9 cellular contexts compared by ENCODE assay signal in the genomic region with DNA sequence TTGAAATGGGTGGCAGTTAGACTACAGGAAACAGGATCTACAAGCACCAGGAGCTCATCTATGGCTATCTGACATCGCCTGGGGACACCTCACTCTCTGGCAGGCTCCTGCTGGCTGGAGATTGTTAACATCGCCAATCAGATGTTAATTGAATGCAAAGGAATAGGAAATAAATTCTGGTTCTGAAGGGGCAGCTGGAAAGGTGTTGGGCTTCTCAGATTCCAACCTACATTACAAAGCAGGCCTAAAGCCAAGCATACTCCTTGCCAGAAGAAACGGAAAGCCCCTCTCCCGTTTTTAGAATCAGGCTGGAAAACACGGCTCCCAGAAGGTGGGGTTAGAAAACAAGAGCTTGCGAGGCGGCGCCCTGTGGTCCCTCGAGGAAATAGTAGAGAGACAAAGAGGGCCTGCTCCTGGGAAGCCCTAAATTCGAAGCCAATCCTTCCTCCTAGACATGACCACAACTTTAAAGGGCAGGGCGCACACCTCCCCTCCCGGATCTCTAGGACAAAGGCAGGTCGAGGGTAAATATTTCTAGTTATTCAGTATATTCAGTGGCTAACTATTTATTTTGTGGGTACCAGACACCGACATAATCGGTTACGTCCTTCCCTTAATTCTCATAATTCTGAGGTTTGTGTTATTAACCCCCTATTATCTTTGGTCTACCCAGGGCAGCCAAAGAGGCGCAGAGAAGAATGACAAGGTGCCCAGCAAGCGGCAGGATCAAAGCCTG. TPM values are rescaled to one million over a fixed set of nuclear protein-coding genes. Genes with fewer than 3 reads are reported as not detected.
DNase-seq lines count a peak whose midpoint lies in the region; ATAC-seq and TF ChIP-seq lines count a peak whose summit lies in the region.
"Had no signal": no experiment of that assay in that cellular context is flagged by ENCODE, and none has a peak within 500 bp of the region (broad histone marks: within the 10 kb centered on the region; RNA-seq: fewer than 3 reads in every experiment).

No MANE protein-coding gene starts in this region.

- peaks cover 18% of the 10 kb centered on the region for H3K4me1 ChIP-seq in iPS-20b (ENCODE audit: insufficient read depth, low read length)

- peak; percentile 18 for ATAC-seq in HG03460 (IDR thresholded peaks at IDR 0.05; ENCODE audit: unreplicated experiment)
- ATAC-seq in T-helper 17 cell = no peak
- no peak for ATAC-seq in GM19467 (IDR thresholded peaks at IDR 0.05; ENCODE audit: unreplicated experiment)
- ATAC-seq in HG03095 (IDR thresholded peaks at IDR 0.05; ENCODE audit: unreplicated experiment) = no peak

- peak overlapping the region; percentile 43 for H3K27ac ChIP-seq in iPS-20b (ENCODE audit: low read length)
- H3K27ac ChIP-seq: KMS-11 had no signal

- H3K9me3 ChIP-seq in T-helper 17 cell (ENCODE audit: control insufficient read depth, low read length, poor library complexity, severe bottlenecking) (peaks cover 2% of the 10 kb centered on the region), iPS-20b (ENCODE audit: insufficient read depth, low read depth, low read length) (no peaks in the 10 kb centered on the region)

- H3K27me3 Mint-ChIP-seq in T-helper 17 cell = peaks cover 52% of the 10 kb centered on the region
- peaks cover 15% of the 10 kb centered on the region for H3K27me3 Mint-ChIP-seq in type B pancreatic cell

- H3K36me3 ChIP-seq in iPS-20b (ENCODE audit: insufficient read depth, low read depth, low read length) = peaks cover 7% of the 10 kb centered on the region

- TF ChIP-seq CTCF in type B pancreatic cell (conservative IDR thresholded peaks at IDR 0.05) = no peak

- H3K9me3 Mint-ChIP-seq in type B pancreatic cell = no peaks in the 10 kb centered on the region

- H3K4me3 Mint-ChIP-seq in T-helper 17 cell = peak overlapping the region; percentile 67
- H3K4me3 Mint-ChIP-seq in type B pancreatic cell = peak overlapping the region; percentile 96

- no peaks in the 10 kb centered on the region for H3K36me3 Mint-ChIP-seq in T-helper 17 cell (ENCODE audit: low read depth)
- H3K36me3 Mint-ChIP-seq in type B pancreatic cell = peaks cover under 1% of the 10 kb centered on the region

- H3K9ac ChIP-seq in iPS-20b (ENCODE audit: low read depth, low read length) = peak overlapping the region; percentile 83
- H3K9ac ChIP-seq: KMS-11 had no signal

- H3K27ac Mint-ChIP-seq in T-helper 17 cell (peak overlapping the region; percentile 6), type B pancreatic cell (peak overlapping the region; percentile 58)

- peaks cover 6% of the 10 kb centered on the region for H3K4me1 Mint-ChIP-seq in T-helper 17 cell
- peaks cover 16% of the 10 kb centered on the region for H3K4me1 Mint-ChIP-seq in type B pancreatic cell (ENCODE audit: unreplicated experiment)

- peak; percentile 74 for DNase-seq in DMS153 treated with DMSO at 0.1 percent for 48 hours (lab: John Stamatoyannopoulos, UW; ENCODE audit: unreplicated experiment)
- no peak for DNase-seq in T-helper 17 cell
- DNase-seq in type B pancreatic cell (ENCODE audit: extremely low spot score, unreplicated experiment) = no peak
- no peak for DNase-seq in inferior parietal cortex (ENCODE audit: extremely low spot score)

- no peaks in the 10 kb centered on the region for H3K27me3 ChIP-seq in iPS-20b (ENCODE audit: insufficient read depth, low read length)

- H3K4me3 ChIP-seq in iPS-20b (ENCODE audit: low read length) = no peak overlapping the region; the same call in 1 of the 2 replicates

RNA-seq across cellular contexts. Expression of gene TOM1L1, which starts 0.8 kb away (rescaled TPM):
- total RNA-seq in T-helper 17 cell (1 to 10 TPM in 1 of 2 donors, under 1 TPM in 1; 0.42 to 1.1 TPM), type B pancreatic cell (ENCODE audit: low replicate concordance) (46.7 and 48.7 TPM in 2 replicates)

Comparison
In these comparisons a context has a peak if more than half of its experiments do, and no peak if none do; other contexts are left out.
1. RNA of gene TOM1L1, which starts 0.8 kb away (total RNA-seq): 46.7 to 48.7 TPM in type B pancreatic cell; 0.42 to 1.1 TPM in T-helper 17 cell; every median in the first group is over 10 times any median in the second.